In the genomic region with DNA sequence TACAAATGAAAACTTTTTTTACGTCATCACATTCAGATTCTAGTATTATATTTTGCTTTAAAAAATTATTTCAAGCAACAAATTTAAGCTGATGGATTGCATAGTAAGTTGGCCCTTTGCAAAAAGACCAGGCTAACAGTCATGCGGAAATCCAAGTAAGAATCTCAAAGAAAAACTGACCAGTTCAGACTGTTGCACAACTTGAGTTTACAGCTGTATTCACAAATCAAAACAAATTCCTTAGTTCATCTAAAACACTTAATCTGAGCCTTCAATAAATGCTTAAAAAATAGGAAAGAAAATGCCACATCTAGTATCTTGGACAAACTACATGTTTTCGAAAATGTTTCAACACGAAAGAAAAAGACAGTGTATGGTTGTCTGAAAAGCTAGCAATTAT, we compare ENCODE assay signal across 8 cellular contexts. TPM values are rescaled to one million over a fixed set of nuclear protein-coding genes. Genes with fewer than 3 reads are reported as not detected.
A peak's percentile ranks its signal among the peaks of the same experiment; 100 is the strongest.
DNase-seq lines count a peak whose midpoint lies in the region; ATAC-seq and TF ChIP-seq lines count a peak whose summit lies in the region.

No MANE protein-coding gene starts in this region.

- H3K27ac ChIP-seq in VCaP, result peak overlapping the region; percentile 96
- peak overlapping the region; percentile 84 for H3K27ac ChIP-seq in foreskin keratinocyte
- H3K27ac ChIP-seq in sigmoid colon, result peak overlapping the region; percentile 85 to 93 (median 88)

- TF ChIP-seq CTCF in GM12865 (IDR thresholded peaks at IDR 0.05; ENCODE audit: insufficient read depth, low read depth, low read length, missing control alignments) (no peak), VCaP (conservative IDR thresholded peaks at IDR 0.05) (no peak), foreskin keratinocyte (conservative IDR thresholded peaks at IDR 0.05) (no peak), sigmoid colon (IDR thresholded peaks at IDR 0.05) (no peak)

- ATAC-seq in foreskin keratinocyte (no peak), GM19324 (IDR thresholded peaks at IDR 0.05; ENCODE audit: low FRiP score, unreplicated experiment) (no peak)

- 40 to 46% methylated on average over 4 of the region's 4 CpGs for WGBS in sigmoid colon, 2 donors

- H3K4me1 ChIP-seq in foreskin keratinocyte, result no peaks in the 10 kb centered on the region
- H3K4me1 ChIP-seq in sigmoid colon, result peaks cover 0 to 51% (median 35%) of the 10 kb centered on the region in 4 donors

- H3K27me3 ChIP-seq in foreskin keratinocyte (no peaks in the 10 kb centered on the region), sigmoid colon (no peaks in the 10 kb centered on the region)

- no peak for TF ChIP-seq EP300 in sigmoid colon (IDR thresholded peaks at IDR 0.05)

- intact Hi-C loops in sigmoid colon (cut with DNase I), result loop anchor here (10.0 kb wide), 1 partner anchor 1943 kb away; no protein-coding TSS in a partner anchor

- DNase-seq in GM12865 (ENCODE audit: low read depth), result no peak
- DNase-seq in foreskin keratinocyte, result no peak
- no peak for DNase-seq in sigmoid colon
- no peak for DNase-seq in NCI-H2081 treated with DMSO at 0.1 percent for 48 hours (lab: John Stamatoyannopoulos, UW)
- DNase-seq in stimulated activated CD4-positive, alpha-beta T cell treated with anti-CD3 and anti-CD28 coated beads, Interleukin-4, amount 100 ng/mL, for 4 hours, result no peak
- DNase-seq in Ammon's horn (ENCODE audit: low spot score), result no peak

- peaks cover 0 to 45% (median 11%) of the 10 kb centered on the region in 4 donors for H3K36me3 ChIP-seq in sigmoid colon

- no peaks in the 10 kb centered on the region for H3K9me3 ChIP-seq in sigmoid colon

- no peak for TF ChIP-seq POLR2A in sigmoid colon (IDR thresholded peaks at IDR 0.05)

- H3K4me3 ChIP-seq in GM12865 (ENCODE audit: low read depth, low read length) (peak overlapping the region; percentile 68), sigmoid colon (peak overlapping the region; percentile 63 to 88 (median 70))

RNA-seq across cellular contexts. Expression of gene CCDC59, which starts 0.8 kb away (rescaled TPM):
- 54.5 and 59.9 TPM in 2 replicates for total RNA-seq in foreskin keratinocyte
- polyA plus RNA-seq in foreskin keratinocyte, result 48.0 and 58.8 TPM in 2 replicates
- total RNA-seq in sigmoid colon, result 10 to 100 TPM; 60.4 to 91.8 (median 82.6) TPM
- polyA plus RNA-seq in sigmoid colon, result 10 to 100 TPM; 40.2 to 46.1 (median 45.3) TPM

RNA-seq across cellular contexts. Expression of gene METTL25, which starts 1.0 kb away (rescaled TPM):
- total RNA-seq in foreskin keratinocyte (3.5 and 4.1 TPM in 2 replicates), sigmoid colon (10 to 100 TPM; 22.7 to 59.9 (median 41.8) TPM)
- polyA plus RNA-seq in foreskin keratinocyte (2.7 and 2.8 TPM in 2 replicates), sigmoid colon (1 to 10 TPM; 3.9 to 6.6 (median 4.6) TPM)
